ENCODE assay signal across 21 cellular contexts in genomic region chr6:34347303-34347702, GRCh38. TPM values are rescaled to one million over a fixed set of nuclear protein-coding genes. Genes with fewer than 3 reads are reported as not detected.
DNase-seq lines count a peak whose midpoint lies in the region; ATAC-seq, FAIRE-seq and TF ChIP-seq lines count a peak whose summit lies in the region.
"Had no signal": no experiment of that assay in that cellular context is flagged by ENCODE, and none has a peak within 500 bp of the region (broad histone marks: within the 10 kb centered on the region; RNA-seq: fewer than 3 reads in every experiment).

No MANE protein-coding gene starts in this region.

- TF ChIP-seq CTCF in endothelial cell (IDR thresholded peaks at IDR 0.05; ENCODE audit: unreplicated experiment) (no peak), psoas muscle (IDR thresholded peaks at IDR 0.05) (no peak), lower leg skin (IDR thresholded peaks at IDR 0.05) (no peak)

- no peak for TF ChIP-seq POLR2A in lower leg skin (IDR thresholded peaks at IDR 0.05)

- peak overlapping the region in 6 of 11 experiments; percentile 7 to 69 (median 48); a peak in 7 of 22 replicates for H3K4me2 ChIP-seq in BLaER1 treated with 17β-estradiol and CSF1 and Interleukin-3, amounts not matched to agents 10 nM and 100 nM
- H3K4me2 ChIP-seq: GM23338, SK-N-SH had no signal

- peak; percentile 4 for FAIRE-seq in GM19239 (lab: Jason Lieb, UNC)
- FAIRE-seq: G401.6 had no signal

- peaks cover 44 to 96% (median 85%) of the 10 kb centered on the region in 11 experiments; a peak in 21 of 22 replicates for H4K20me1 ChIP-seq in BLaER1 treated with 17β-estradiol and CSF1 and Interleukin-3, amounts not matched to agents 10 nM and 100 nM

- H3K36me3 Mint-ChIP-seq in endothelial cell (ENCODE audit: low read depth, unreplicated experiment) = no peaks in the 10 kb centered on the region

- H3K27me3 ChIP-seq in BLaER1 treated with 17β-estradiol and CSF1 and Interleukin-3, amounts not matched to agents 10 nM and 100 nM = no peaks in the 10 kb centered on the region
- no peaks in the 10 kb centered on the region for H3K27me3 ChIP-seq in psoas muscle (ENCODE audit: insufficient read depth in 3 of 3, low read length in 2 of 3)

- DNase-seq in GM19239 (ENCODE audit: insufficient read length, low spot score) (no peak), endothelial cell (ENCODE audit: low spot score) (no peak), psoas muscle (no peak), NCI-H524 (lab: John Stamatoyannopoulos, UW) (no peak), lower leg skin (ENCODE audit: low spot score in 2 of 2) (no peak)
- DNase-seq: ACHN; CD4-positive, CD25-positive, alpha-beta regulatory T cell; COR-L47; KBM-7; NCI-H1105 treated with DMSO at 0.1 percent for 48 hours; NCI-H1694; NCI-H345; NCI-H748 treated with DMSO at 0.1 percent for 48 hours; RPMI8226; SHP77 treated with DMSO at 0.1 percent for 48 hours; SK-N-SH had no signal

- no peak overlapping the region for H3K9ac ChIP-seq in BLaER1 treated with 17β-estradiol and CSF1 and Interleukin-3, amounts not matched to agents 10 nM and 100 nM
- H3K9ac ChIP-seq: SK-N-SH had no signal

- H3K27me3 Mint-ChIP-seq in endothelial cell (ENCODE audit: unreplicated experiment) = no peaks in the 10 kb centered on the region
- H3K27me3 Mint-ChIP-seq: CD4-positive, CD25-positive, alpha-beta regulatory T cell had no signal

- intact Hi-C loops in psoas muscle (cut with DNase I) (no loop called here), lower leg skin (cut with DNase I; ENCODE audit: low total_unique reads) (no loop called here)

- H3K4me3 Mint-ChIP-seq in endothelial cell (ENCODE audit: unreplicated experiment) = no peak overlapping the region
- H3K4me3 Mint-ChIP-seq: CD4-positive, CD25-positive, alpha-beta regulatory T cell; GM23338 had no signal

- no peaks in the 10 kb centered on the region for H3K9me3 Mint-ChIP-seq in endothelial cell (ENCODE audit: unreplicated experiment)
- H3K9me3 Mint-ChIP-seq: GM23338 had no signal

- 90 to 100% (median 92%) methylated on average over 1 of the region's 1 CpG for WGBS in psoas muscle, 3 donors
- WGBS in lower leg skin, 2 donors = 81 to 97% methylated on average over 1 of the region's 1 CpG

- peaks cover 0 to 14% (median 0%) of the 10 kb centered on the region in 11 experiments; a peak in 5 of 22 replicates for H3K9me3 ChIP-seq in BLaER1 treated with 17β-estradiol and CSF1 and Interleukin-3, amounts not matched to agents 10 nM and 100 nM (replicated peaks in 1 of 11)
- no peaks in the 10 kb centered on the region for H3K9me3 ChIP-seq in psoas muscle
- H3K9me3 ChIP-seq: SK-N-SH had no signal

- peaks cover 0 to 39% (median 15%) of the 10 kb centered on the region in 11 experiments; a peak in 15 of 22 replicates for H3K36me3 ChIP-seq in BLaER1 treated with 17β-estradiol and CSF1 and Interleukin-3, amounts not matched to agents 10 nM and 100 nM
- H3K36me3 ChIP-seq in psoas muscle (ENCODE audit: insufficient read depth in 1 of 2, low read depth in 1 of 2) = no peaks in the 10 kb centered on the region

- H3K4me1 ChIP-seq in BLaER1 treated with 17β-estradiol and CSF1 and Interleukin-3, amounts not matched to agents 10 nM and 100 nM = peaks cover 36 to 87% (median 66%) of the 10 kb centered on the region in 10 experiments
- H3K4me1 ChIP-seq in psoas muscle = peaks cover 29% of the 10 kb centered on the region

- peak overlapping the region; percentile 11 for H3K27ac Mint-ChIP-seq in endothelial cell (ENCODE audit: unreplicated experiment)
- H3K27ac Mint-ChIP-seq: CD4-positive, CD25-positive, alpha-beta regulatory T cell; GM23338 had no signal

- H3K27ac ChIP-seq in BLaER1 treated with 17β-estradiol and CSF1 and Interleukin-3, amounts not matched to agents 10 nM and 100 nM = peak overlapping the region in 2 of 11 experiments; percentile 39 to 46; a peak in 3 of 22 replicates
- peak overlapping the region; percentile 13 for H3K27ac ChIP-seq in psoas muscle

- peaks cover 31% of the 10 kb centered on the region for H3K4me1 Mint-ChIP-seq in endothelial cell (ENCODE audit: unreplicated experiment)
- H3K4me1 Mint-ChIP-seq: GM23338 had no signal

- H3K4me3 ChIP-seq in BLaER1 treated with 17β-estradiol and CSF1 and Interleukin-3, amounts not matched to agents 10 nM and 100 nM = no peak overlapping the region
- H3K4me3 ChIP-seq in psoas muscle = no peak overlapping the region
- H3K4me3 ChIP-seq in lower leg skin (ENCODE audit: low read depth, poor library complexity, severe bottlenecking) = no peak overlapping the region
- H3K4me3 ChIP-seq: GM23338 had no signal

- ATAC-seq in psoas muscle (peak in 1 of 4 donors; percentile 18), HG02642 (IDR thresholded peaks at IDR 0.05; ENCODE audit: poor library complexity, unreplicated experiment) (no peak)
- ATAC-seq: GM23338, HCT116 had no signal

RNA-seq across cellular contexts. Expression of gene NUDT3, which starts 45.2 kb away (rescaled TPM):
- total RNA-seq in endothelial cell (ENCODE audit: unreplicated experiment) (52.0 TPM), psoas muscle (10 to 100 TPM; 33.3 to 70.5 (median 50.6) TPM), lower leg skin (10 to 100 TPM in 3 of 4 donors, 1 to 10 TPM in 1; 10.0 to 29.1 (median 19.9) TPM)
- polyA plus RNA-seq in psoas muscle = 10 to 100 TPM; 10.6 to 19.9 (median 17.9) TPM
